ENCODE assay signal across 22 cellular contexts in the genomic region with DNA sequence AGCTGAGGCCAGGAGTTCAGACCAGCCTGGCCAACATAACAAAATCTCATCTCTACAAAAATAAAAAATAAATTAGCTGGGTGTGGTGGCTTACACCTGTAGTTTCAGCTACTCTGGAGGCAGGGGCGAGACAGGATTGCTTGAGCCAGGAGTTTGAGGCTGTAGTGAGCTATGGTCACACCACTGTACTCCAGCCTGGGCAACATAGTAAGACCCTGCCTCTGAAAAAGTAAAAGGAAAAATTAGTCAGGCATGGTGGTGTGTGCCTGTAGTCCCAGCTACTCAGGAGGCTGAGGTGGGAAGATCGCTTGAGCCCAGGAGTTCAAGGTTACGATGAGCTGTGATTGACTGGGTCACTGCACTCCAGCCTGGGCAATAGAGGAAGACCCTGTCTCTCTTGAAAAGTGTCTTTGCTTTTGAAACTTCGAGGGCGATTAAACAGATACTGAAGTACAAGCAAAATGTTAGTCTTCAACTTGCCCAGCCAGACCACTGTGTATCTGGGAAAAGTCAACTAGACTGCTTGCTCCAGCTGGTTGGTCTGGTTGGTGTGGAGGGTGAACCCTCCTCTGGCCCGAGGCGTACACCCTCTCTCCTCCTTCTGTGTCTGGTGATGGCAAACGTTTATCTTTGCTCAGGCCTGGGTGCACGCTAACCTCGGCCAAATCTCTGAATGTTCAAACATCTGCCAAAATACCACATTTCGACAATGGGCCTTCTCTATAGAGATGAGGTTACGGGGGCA.
DNase-seq lines count a peak whose midpoint lies in the region; ATAC-seq and TF ChIP-seq lines count a peak whose summit lies in the region.
"Had no signal": no experiment of that assay in that cellular context is flagged by ENCODE, and none has a peak within 500 bp of the region (broad histone marks: within the 10 kb centered on the region; RNA-seq: fewer than 3 reads in every experiment).

No MANE protein-coding gene starts in this region.

- no peaks in the 10 kb centered on the region for H4K20me1 ChIP-seq in Loucy (ENCODE audit: insufficient read depth, low read length, poor library complexity, severe bottlenecking)

- no peaks in the 10 kb centered on the region for H3K27me3 Mint-ChIP-seq in osteocyte (ENCODE audit: unreplicated experiment)

- DNase-seq in osteocyte (ENCODE audit: extremely low spot score, unreplicated experiment) (no peak), upper lobe of right lung (no peak), DMS79 (lab: John Stamatoyannopoulos, UW) (no peak)
- no peak for DNase-seq in activated effector memory CD4-positive, alpha-beta T cell treated with anti-CD3 and anti-CD28 coated beads, Interleukin-2, amount 50 U/mL, for 16 hours
- DNase-seq: activated naive CD4-positive, alpha-beta T cell treated with anti-CD3 and anti-CD28 coated beads, Interleukin-2, amount 10 ng/mL, durations not matched to agents 7 days and 5 days; activated T-cell treated with anti-CD3 and anti-CD28 coated beads, Interleukin-2, amount 50 U/mL, for 72 hours; amygdala; CD4-positive, alpha-beta memory T cell; dermis blood vessel endothelial cell; glutamatergic neuron; KBM-7; NCI-H524; psoas muscle; SJCRH30; stimulated activated CD4-positive, alpha-beta T cell treated with anti-CD3 and anti-CD28 coated beads, Interleukin-2, amount 100 ng/mL, for 48 hours had no signal

- peak overlapping the region; percentile 18 for H3K27ac ChIP-seq in upper lobe of right lung
- H3K27ac ChIP-seq: psoas muscle, SJCRH30 had no signal

- H3K27ac Mint-ChIP-seq in osteocyte (ENCODE audit: unreplicated experiment): peak overlapping the region; percentile 85
- H3K27ac Mint-ChIP-seq: activated naive CD4-positive, alpha-beta T cell treated with anti-CD3 and anti-CD28 coated beads, Interleukin-2, amount 10 ng/mL, durations not matched to agents 7 days and 5 days; activated T-cell treated with anti-CD3 and anti-CD28 coated beads, Interleukin-2, amount 50 U/mL, for 72 hours; CD4-positive, alpha-beta memory T cell; stimulated activated effector memory CD8-positive, alpha-beta T cell treated with anti-CD3 and anti-CD28 coated beads, Interleukin-12 subunit alpha, Interleukin-12 subunit beta, amount 100 ng/mL, for 72 hours; T-helper 1 cell treated with Interleukin-12 subunit alpha and Interleukin-12 subunit beta and Interleukin-4 antibody, amounts not matched to agents 30 μg/mL and 1 μg/mL, for 36 hours had no signal

- H3K4me1 ChIP-seq in Loucy (ENCODE audit: insufficient read depth, low read length, poor library complexity, severe bottlenecking): peaks cover 59% of the 10 kb centered on the region
- peaks cover 80% of the 10 kb centered on the region for H3K4me1 ChIP-seq in upper lobe of right lung
- H3K4me1 ChIP-seq: SJCRH30 had no signal

- peaks cover 76% of the 10 kb centered on the region for H3K4me1 Mint-ChIP-seq in osteocyte (ENCODE audit: unreplicated experiment)

- H3K4me3 ChIP-seq in Loucy (ENCODE audit: low read length, poor library complexity, severe bottlenecking): no peak overlapping the region
- no peak overlapping the region for H3K4me3 ChIP-seq in upper lobe of right lung
- H3K4me3 ChIP-seq: lung, psoas muscle, SJCRH30 had no signal

- H3K9me2 ChIP-seq in Loucy (replicated peaks; ENCODE audit: low read depth, low read length): no peaks in the 10 kb centered on the region

- H3K4me2 ChIP-seq in Loucy (ENCODE audit: low read depth, low read length, poor library complexity, severe bottlenecking): peak overlapping the region; percentile 52

- no peaks in the 10 kb centered on the region for H3K9me3 Mint-ChIP-seq in osteocyte (ENCODE audit: unreplicated experiment)
- H3K9me3 Mint-ChIP-seq: activated naive CD4-positive, alpha-beta T cell treated with anti-CD3 and anti-CD28 coated beads, Interleukin-2, amount 10 ng/mL, durations not matched to agents 7 days and 5 days; activated T-cell treated with anti-CD3 and anti-CD28 coated beads, Interleukin-2, amount 50 U/mL, for 72 hours; stimulated activated effector memory CD8-positive, alpha-beta T cell treated with anti-CD3 and anti-CD28 coated beads, Interleukin-12 subunit alpha, Interleukin-12 subunit beta, amount 100 ng/mL, for 72 hours; T-helper 1 cell treated with Interleukin-12 subunit alpha and Interleukin-12 subunit beta and Interleukin-4 antibody, amounts not matched to agents 30 μg/mL and 1 μg/mL, for 36 hours had no signal

- intact Hi-C loops in upper lobe of right lung (cut with DNase I): no loop called here

- peak; percentile 31 for ATAC-seq in esophagus mucosa
- ATAC-seq in upper lobe of right lung: no peak
- no peak for ATAC-seq in HG03432 (IDR thresholded peaks at IDR 0.05; ENCODE audit: unreplicated experiment)
- ATAC-seq: activated T-cell treated with anti-CD3 and anti-CD28 coated beads, Interleukin-2, amount 50 U/mL, for 72 hours; Panc1; psoas muscle; stimulated activated effector memory CD8-positive, alpha-beta T cell treated with anti-CD3 and anti-CD28 coated beads, Interleukin-12 subunit alpha, Interleukin-12 subunit beta, amount 100 ng/mL, for 72 hours had no signal

- H3K9ac ChIP-seq in Loucy (ENCODE audit: low read depth, low read length, poor library complexity, severe bottlenecking): no peak overlapping the region

- H3K9me3 ChIP-seq in Loucy (ENCODE audit: insufficient read depth, low read depth, low read length): no peaks in the 10 kb centered on the region
- no peaks in the 10 kb centered on the region for H3K9me3 ChIP-seq in upper lobe of right lung
- H3K9me3 ChIP-seq: psoas muscle, SJCRH30 had no signal

- no peaks in the 10 kb centered on the region for H3F3A ChIP-seq in Loucy (ENCODE audit: low read depth)

- peaks cover 42% of the 10 kb centered on the region; the same call in 1 of the 2 replicates for H3K79me2 ChIP-seq in Loucy (ENCODE audit: insufficient read depth, low read length)

- H3K4me3 Mint-ChIP-seq in osteocyte (ENCODE audit: unreplicated experiment): no peak overlapping the region
- H3K4me3 Mint-ChIP-seq: activated naive CD4-positive, alpha-beta T cell treated with anti-CD3 and anti-CD28 coated beads, Interleukin-2, amount 10 ng/mL, durations not matched to agents 7 days and 5 days; activated T-cell treated with anti-CD3 and anti-CD28 coated beads, Interleukin-2, amount 50 U/mL, for 72 hours; CD4-positive, alpha-beta memory T cell; stimulated activated effector memory CD8-positive, alpha-beta T cell treated with anti-CD3 and anti-CD28 coated beads, Interleukin-12 subunit alpha, Interleukin-12 subunit beta, amount 100 ng/mL, for 72 hours; T-helper 1 cell treated with Interleukin-12 subunit alpha and Interleukin-12 subunit beta and Interleukin-4 antibody, amounts not matched to agents 30 μg/mL and 1 μg/mL, for 36 hours had no signal

- TF ChIP-seq CTCF in Loucy (conservative IDR thresholded peaks at IDR 0.05; ENCODE audit: low read length) (no peak), osteocyte (IDR thresholded peaks at IDR 0.05) (no peak), upper lobe of right lung (IDR thresholded peaks at IDR 0.05) (no peak)

- H3K36me3 Mint-ChIP-seq in osteocyte (ENCODE audit: unreplicated experiment): no peaks in the 10 kb centered on the region
- H3K36me3 Mint-ChIP-seq: activated naive CD4-positive, alpha-beta T cell treated with anti-CD3 and anti-CD28 coated beads, Interleukin-2, amount 10 ng/mL, durations not matched to agents 7 days and 5 days; CD4-positive, alpha-beta memory T cell; stimulated activated effector memory CD8-positive, alpha-beta T cell treated with anti-CD3 and anti-CD28 coated beads, Interleukin-12 subunit alpha, Interleukin-12 subunit beta, amount 100 ng/mL, for 72 hours had no signal

- H3K36me3 ChIP-seq in Loucy (ENCODE audit: insufficient read depth, low read length): no peaks in the 10 kb centered on the region
- H3K36me3 ChIP-seq in upper lobe of right lung: no peaks in the 10 kb centered on the region
- H3K36me3 ChIP-seq: SJCRH30 had no signal

- no peaks in the 10 kb centered on the region for H3K27me3 ChIP-seq in Loucy (ENCODE audit: insufficient read depth, low read length, poor library complexity, severe bottlenecking)
- no peaks in the 10 kb centered on the region for H3K27me3 ChIP-seq in upper lobe of right lung

- H2AFZ ChIP-seq in Loucy (ENCODE audit: low read length): no peak overlapping the region
